ENCODE assay signal across 10 cellular contexts in genomic region chr18:23862071-23862470, GRCh38.
A peak's percentile ranks its signal among the peaks of the same experiment; 100 is the strongest.
DNase-seq lines count a peak whose midpoint lies in the region; ATAC-seq lines count a peak whose summit lies in the region.
"Had no signal": no experiment of that assay in that cellular context is flagged by ENCODE, and none has a peak within 500 bp of the region (broad histone marks: within the 10 kb centered on the region; RNA-seq: fewer than 3 reads in every experiment).

No MANE protein-coding gene starts in this region.

- H3K27me3 ChIP-seq in adipocyte (replicated peaks; ENCODE audit: control insufficient read depth, insufficient read depth, low read length), result no peaks in the 10 kb centered on the region

- H3K27me3 Mint-ChIP-seq in stimulated activated naive CD8-positive, alpha-beta T cell treated with anti-CD3 and anti-CD28 coated beads, Interleukin-15, Interleukin-2, amounts not matched to agents 100 ng/mL and 50 ng/mL, for 24 hours, result no peaks in the 10 kb centered on the region
- H3K27me3 Mint-ChIP-seq in stimulated activated naive CD8-positive, alpha-beta T cell treated with anti-CD3 and anti-CD28 coated beads, Interleukin-15, amount 100 ng/mL, for 72 hours, result no peaks in the 10 kb centered on the region

- H3K36me3 ChIP-seq in adipocyte (ENCODE audit: control insufficient read depth, insufficient read depth, low read length, severe bottlenecking), result peaks cover 18% of the 10 kb centered on the region

- H3K27ac Mint-ChIP-seq in stimulated activated naive CD8-positive, alpha-beta T cell treated with anti-CD3 and anti-CD28 coated beads, Interleukin-15, Interleukin-2, amounts not matched to agents 100 ng/mL and 50 ng/mL, for 24 hours, result peak overlapping the region; percentile 80
- peak overlapping the region in 1 of 2 donors; percentile 44 for H3K27ac Mint-ChIP-seq in stimulated activated naive CD8-positive, alpha-beta T cell treated with anti-CD3 and anti-CD28 coated beads, Interleukin-15, amount 100 ng/mL, for 72 hours

- no peaks in the 10 kb centered on the region for H3K9me3 Mint-ChIP-seq in stimulated activated naive CD8-positive, alpha-beta T cell treated with anti-CD3 and anti-CD28 coated beads, Interleukin-15, Interleukin-2, amounts not matched to agents 100 ng/mL and 50 ng/mL, for 24 hours
- H3K9me3 Mint-ChIP-seq in stimulated activated naive CD8-positive, alpha-beta T cell treated with anti-CD3 and anti-CD28 coated beads, Interleukin-15, amount 100 ng/mL, for 72 hours, result peaks cover 0 to 5% of the 10 kb centered on the region in 2 donors

- H3K9ac ChIP-seq in adipocyte (ENCODE audit: low read length), result peak overlapping the region; percentile 53

- H3K36me3 Mint-ChIP-seq in stimulated activated naive CD8-positive, alpha-beta T cell treated with anti-CD3 and anti-CD28 coated beads, Interleukin-15, Interleukin-2, amounts not matched to agents 100 ng/mL and 50 ng/mL, for 24 hours (ENCODE audit: low read depth), result no peaks in the 10 kb centered on the region

- H3K4me1 Mint-ChIP-seq in stimulated activated naive CD8-positive, alpha-beta T cell treated with anti-CD3 and anti-CD28 coated beads, Interleukin-15, Interleukin-2, amounts not matched to agents 100 ng/mL and 50 ng/mL, for 24 hours (ENCODE audit: low read depth), result peaks cover 59% of the 10 kb centered on the region
- peaks cover 73% of the 10 kb centered on the region for H3K4me1 Mint-ChIP-seq in stimulated activated naive CD8-positive, alpha-beta T cell treated with anti-CD3 and anti-CD28 coated beads, Interleukin-15, amount 100 ng/mL, for 72 hours

- H3K9me3 ChIP-seq in adipocyte (ENCODE audit: control insufficient read depth, low read length), result no peaks in the 10 kb centered on the region

- no peak overlapping the region for H3K4me3 ChIP-seq in adipocyte (ENCODE audit: low read length)
- H3K4me3 ChIP-seq: SK-N-MC had no signal

- no peak for DNase-seq in stimulated activated naive CD8-positive, alpha-beta T cell treated with anti-CD3 and anti-CD28 coated beads, Interleukin-15, amount 100 ng/mL, for 72 hours
- peak; percentile 77 for DNase-seq in adipocyte (ENCODE audit: low read depth)
- DNase-seq in inferior parietal cortex (ENCODE audit: extremely low spot score), result peak; percentile 32
- DNase-seq in NCI-H510A (lab: John Stamatoyannopoulos, UW), result no peak
- DNase-seq: head of caudate nucleus had no signal

- H3K4me3 Mint-ChIP-seq in stimulated activated naive CD8-positive, alpha-beta T cell treated with anti-CD3 and anti-CD28 coated beads, Interleukin-15, Interleukin-2, amounts not matched to agents 100 ng/mL and 50 ng/mL, for 24 hours, result no peak overlapping the region
- H3K4me3 Mint-ChIP-seq in stimulated activated naive CD8-positive, alpha-beta T cell treated with anti-CD3 and anti-CD28 coated beads, Interleukin-15, amount 100 ng/mL, for 72 hours, result no peak overlapping the region

- ATAC-seq in stimulated activated naive CD8-positive, alpha-beta T cell treated with anti-CD3 and anti-CD28 coated beads, Interleukin-15, amount 100 ng/mL, for 72 hours, result no peak
- ATAC-seq in GM21717 (IDR thresholded peaks at IDR 0.05; ENCODE audit: unreplicated experiment) (no peak), GM18867 (IDR thresholded peaks at IDR 0.05; ENCODE audit: unreplicated experiment) (no peak), HG02571 (IDR thresholded peaks at IDR 0.05; ENCODE audit: unreplicated experiment) (no peak)

- H3K4me1 ChIP-seq in adipocyte (ENCODE audit: control insufficient read depth, insufficient read depth, low read length), result peaks cover 17% of the 10 kb centered on the region

Comparison
In these comparisons a context has a peak if more than half of its experiments do, and no peak if none do; other contexts are left out.
1. DNase-seq: peak in adipocyte (single experiment) and inferior parietal cortex (single experiment); none in stimulated activated naive CD8-positive, alpha-beta T cell treated with anti-CD3 and anti-CD28 coated beads, Interleukin-15, amount 100 ng/mL, for 72 hours (0 of 2) and NCI-H510A (single experiment).